In the genomic region with DNA sequence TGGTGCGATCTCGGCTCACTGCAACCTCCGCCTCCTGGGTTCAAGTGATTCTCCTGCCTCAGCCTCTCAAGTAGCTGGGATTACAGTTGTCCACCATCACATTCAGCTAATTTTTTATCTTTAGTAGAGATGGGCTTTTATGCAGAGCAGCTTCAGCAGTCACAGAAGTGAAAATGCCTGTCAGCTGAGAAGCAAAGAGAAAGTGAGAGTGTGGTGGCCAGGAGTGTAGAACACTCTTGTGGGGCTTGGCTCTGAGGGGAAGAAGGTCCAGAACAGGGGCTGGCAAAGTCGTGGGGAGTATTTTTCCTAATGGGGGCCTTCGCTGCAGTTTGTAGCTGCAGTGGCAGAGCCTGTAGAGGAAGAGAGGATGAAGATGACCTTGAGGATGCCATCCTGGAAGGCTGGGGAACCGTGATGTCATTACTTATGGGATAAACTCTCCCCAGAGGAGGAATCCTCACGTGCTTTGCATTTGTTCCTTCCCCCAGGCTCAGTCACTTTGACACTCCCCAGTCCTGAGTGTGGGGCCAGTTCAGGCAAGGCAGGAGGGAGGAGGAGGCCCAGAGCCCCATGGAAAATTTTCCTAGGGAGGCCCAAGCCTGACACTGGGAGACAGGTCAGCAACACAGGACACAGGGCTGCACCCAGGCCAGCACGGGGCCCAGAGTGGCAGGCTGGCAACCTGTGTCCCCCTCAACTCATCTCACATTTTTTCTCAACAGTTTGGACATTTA, we compare ENCODE assay signal across 14 cellular contexts. TPM values are rescaled to one million over a fixed set of nuclear protein-coding genes. Genes with fewer than 3 reads are reported as not detected.
A peak's percentile ranks its signal among the peaks of the same experiment; 100 is the strongest.
DNase-seq lines count a peak whose midpoint lies in the region; ATAC-seq, FAIRE-seq and TF ChIP-seq lines count a peak whose summit lies in the region.
"Not testable (repeated sequence)": the region's sequence is repeated elsewhere in the genome, so short reads cannot be mapped to it uniquely, and the experiment has no call there.
"Had no signal": no experiment of that assay in that cellular context is flagged by ENCODE, and none has a peak within 500 bp of the region (broad histone marks: within the 10 kb centered on the region; RNA-seq: fewer than 3 reads in every experiment).

No MANE protein-coding gene starts in this region.

- not testable (repeated sequence) for H3K4me3 ChIP-seq in GM12865 (ENCODE audit: low read depth, low read length); GM12878

- POLR2A ChIA-PET in GM12878 (lab: Charles Lee), result not testable (repeated sequence)

- DNase-seq in GM12865 (ENCODE audit: low read depth), result peak; percentile 2
- DNase-seq in GM12878 (ENCODE audit: low read depth, low spot score), result not testable (repeated sequence)

- SMC1A ChIA-PET in GM12878 (lab: Charles Lee; ENCODE audit: uncharacterized antibody, unreplicated experiment), result not testable (repeated sequence)

- H3K27me3 ChIP-seq in GM12878 (replicated peaks in 1 of 2; ENCODE audit: control insufficient read depth in 2 of 2, insufficient read depth in 2 of 2, low read length in 1 of 2), result not testable (repeated sequence)

- WGBS in GM12878 (ENCODE audit: insufficient coverage, insufficient replicate concordance, low lambda C conversion rate, missing lambda C conversion rate), result 24% methylated on average over 2 of the region's 8 CpGs

- H3K79me2 ChIP-seq in GM12878 (ENCODE audit: control insufficient read depth, insufficient read depth, low read length), result not testable (repeated sequence)

- TF ChIP-seq RAD21 in GM12878 (IDR thresholded peaks at IDR 0.05; ENCODE audit: insufficient read depth, low read depth, low read length), result not testable (repeated sequence)

- in situ Hi-C loops in GM12878 (cut with MboI), result not testable (repeated sequence)

- H3K4me2 ChIP-seq in GM12878 (ENCODE audit: control insufficient read depth, insufficient read depth), result not testable (repeated sequence)

- TF ChIP-seq CTCF in GM12865 (IDR thresholded peaks at IDR 0.05; ENCODE audit: insufficient read depth, low read depth, low read length, missing control alignments); GM12878 (IDR thresholded peaks at IDR 0.05 in 2 of 3, conservative IDR thresholded peaks at IDR 0.05 in 1 of 3; ENCODE audit: control insufficient read depth in 2 of 3, extremely low read depth in 1 of 3, insufficient read depth in 1 of 3, low read depth in 3 of 3, low read length in 3 of 3): not testable (repeated sequence)

- not testable (repeated sequence) for H4K20me1 ChIP-seq in GM12878 (ENCODE audit: control insufficient read depth, insufficient read depth)

- intact Hi-C loops in GM12878 (cut with micrococcal nuclease; ENCODE audit: unreplicated experiment), result not testable (repeated sequence)

- H2AFZ ChIP-seq in GM12878 (ENCODE audit: control insufficient read depth, low read depth, low read length), result not testable (repeated sequence)

- not testable (repeated sequence) for H3K36me3 ChIP-seq in GM12878 (ENCODE audit: control insufficient read depth in 2 of 2, insufficient read depth in 2 of 2, low read length in 1 of 2)

- RAD21 ChIA-PET in GM12878 (lab: Charles Lee; ENCODE audit: unreplicated experiment), result not testable (repeated sequence)

- not testable (repeated sequence) for H3K9ac ChIP-seq in GM12878 (ENCODE audit: control insufficient read depth, insufficient read depth, low read length)

- peak; percentile 23 for FAIRE-seq in GM12878 (lab: Jason Lieb, UNC)

- TF ChIP-seq EP300 in GM12878 (IDR thresholded peaks at IDR 0.05; ENCODE audit: borderline replicate concordance in 1 of 2, control insufficient read depth in 1 of 2, low read depth in 2 of 2, low read length in 2 of 2), result not testable (repeated sequence)

- BruUV-seq in GM12878 (replicated peaks; lab: Mats Ljungman, UMichigan), result not testable (repeated sequence)

- H3K27ac ChIP-seq in GM12878 (ENCODE audit: control insufficient read depth, insufficient read depth), result not testable (repeated sequence)

- not testable (repeated sequence) for TF ChIP-seq POLR2A in GM12878 (IDR thresholded peaks at IDR 0.05; ENCODE audit: low read depth, low read length)

- CTCF ChIA-PET in GM12878 (lab: Yijun Ruan, JAX), result not testable (repeated sequence)

- ATAC-seq in GM19023 (IDR thresholded peaks at IDR 0.05; ENCODE audit: unreplicated experiment), result peak; percentile 64
- peak; percentile 74 for ATAC-seq in GM19395 (IDR thresholded peaks at IDR 0.05; ENCODE audit: unreplicated experiment)
- peak; percentile 56 for ATAC-seq in GM21526 (IDR thresholded peaks at IDR 0.05; ENCODE audit: low FRiP score, unreplicated experiment)
- peak; percentile 77 for ATAC-seq in GM21786 (IDR thresholded peaks at IDR 0.05; ENCODE audit: unreplicated experiment)
- ATAC-seq in HG02885 (IDR thresholded peaks at IDR 0.05; ENCODE audit: poor library complexity, unreplicated experiment), result peak; percentile 68
- ATAC-seq in GM12878, result not testable (repeated sequence)

- H3K4me1 ChIP-seq in GM12878 (ENCODE audit: control insufficient read depth, insufficient read depth, low read length), result not testable (repeated sequence)

- not testable (repeated sequence) for H3K9me3 ChIP-seq in GM12878 (replicated peaks; ENCODE audit: control insufficient read depth, insufficient read depth, low read length)

RNA-seq across cellular contexts. Expression of a gene that starts 20.2 kb away (rescaled TPM):
- not detected in 2 replicates for total RNA-seq in GM12878 (2013; cell fraction: nucleolus; rRNA removed)
- total RNA-seq in GM12878 (2014; rRNA removed), result not detected in 2 replicates
- not detected in 2 replicates for total RNA-seq in GM12878 (2014; rRNA removed; fragmentation: Illumina TruSeq; extraction: Trizol)
- not detected in 2 replicates for total RNA-seq in GM12878 (2021)
- not detected for polyA plus RNA-seq in GM12878 (2011; ENCODE audit: low read depth)
- not detected in 2 replicates for polyA plus RNA-seq in GM12878 (2011; rRNA removed)
- polyA plus RNA-seq in GM12878 (2011; cell fraction: cytosol; rRNA removed), result not detected in 2 replicates
- polyA plus RNA-seq in GM12878 (2011; cell fraction: nucleus; rRNA removed), result not detected in 2 replicates
- not detected in 2 replicates for polyA plus RNA-seq in GM12878 (2012)
- not detected in 2 replicates for polyA plus RNA-seq in GM12878 (2014; fragmentation: Illumina TruSeq; extraction: Trizol)
- not detected for polyA plus RNA-seq in GM12878 (2014; fragmentation: Nextera tagmentation; extraction: Ambion mirVana)
- polyA plus RNA-seq in GM12878 (2014; rRNA removed), result not detected in 2 replicates
- polyA plus RNA-seq in GM12878 (2016; fragmentation: Nextera tagmentation; extraction: Ambion mirVana), result not detected
- polyA minus RNA-seq in GM12878 (2011; rRNA and poly(A)+ RNA removed), result not detected in 2 replicates
- polyA minus RNA-seq in GM12878 (2011; cell fraction: cytosol; rRNA and poly(A)+ RNA removed), result not detected in 2 replicates
- not detected in 2 replicates for polyA minus RNA-seq in GM12878 (2011; cell fraction: nucleus; rRNA and poly(A)+ RNA removed)
- total RNA-seq: A673; CD8-positive, alpha-beta T cell; H9; HT1080; LHCN-M2 had no signal
- polyA plus RNA-seq: CD14-positive monocyte, IgD-negative memory B cell had no signal
